Comparison of ENCODE assay signal across 27 cellular contexts in the genomic region with DNA sequence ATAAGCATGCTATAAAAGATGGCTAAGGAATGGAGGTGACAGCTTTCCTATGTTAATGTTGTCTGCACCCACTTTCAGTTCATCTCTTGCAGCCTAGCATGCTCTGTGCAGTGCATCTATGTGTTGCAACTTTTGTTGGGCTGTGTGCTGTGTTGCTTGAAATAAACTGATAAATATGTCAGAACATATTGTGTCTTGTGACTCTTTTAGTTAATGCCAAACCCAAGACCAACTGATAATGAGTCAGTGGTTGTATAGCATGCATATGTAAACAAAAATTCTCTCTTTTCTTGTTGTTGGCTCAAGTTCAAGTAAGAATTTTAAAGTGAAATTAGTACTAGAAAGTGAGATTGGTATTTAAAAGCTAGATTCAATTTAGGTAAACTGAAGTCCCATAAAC. TPM values are rescaled to one million over a fixed set of nuclear protein-coding genes. Genes with fewer than 3 reads are reported as not detected.
"Had no signal": no experiment of that assay in that cellular context is flagged by ENCODE, and none has a peak within 500 bp of the region (broad histone marks: within the 10 kb centered on the region; RNA-seq: fewer than 3 reads in every experiment).

No MANE protein-coding gene starts in this region.

- ATAC-seq: left lobe of liver; naive thymus-derived CD4-positive, alpha-beta T cell; pancreas; right lobe of liver; stimulated activated naive B cell treated with anti-CD40 and anti-IgM and Interleukin-4, amounts not matched to agents 10 μg/mL and 1 μg/mL and 100 μg/mL, for 72 hours; upper lobe of right lung had no signal

- DNase-seq: dermis blood vessel endothelial cell; effector memory CD4-positive, alpha-beta T cell; erythroblast; esophagus squamous epithelium; kidney; mesendoderm; midbrain; naive thymus-derived CD4-positive, alpha-beta T cell; occipital lobe; pancreas; right lobe of liver; small intestine; stimulated activated CD4-positive, alpha-beta T cell treated with anti-CD3 and anti-CD28 coated beads, Interleukin-15, amount 100 ng/mL, for 24 hours; stimulated activated CD4-positive, alpha-beta T cell treated with anti-CD3 and anti-CD28 coated beads, Interleukin-2, amount 100 ng/mL, for 48 hours; stimulated activated naive B cell treated with anti-CD40 and anti-IgM and Interleukin-4, amounts not matched to agents 10 μg/mL and 1 μg/mL and 100 μg/mL, for 72 hours; transverse colon; upper lobe of right lung; uterus had no signal

- FAIRE-seq: endometrium, frontal cortex, kidney, pancreas, small intestine had no signal

- H3K4me1 ChIP-seq: esophagus squamous epithelium, pancreas, right lobe of liver, transverse colon, upper lobe of right lung, uterus had no signal

- H3K4me3 ChIP-seq: coronary artery, esophagus squamous epithelium, pancreas, right lobe of liver, thoracic aorta, transverse colon, upper lobe of right lung, uterus had no signal

- H3K36me3 ChIP-seq: esophagus squamous epithelium, pancreas, right lobe of liver, thoracic aorta, transverse colon, upper lobe of right lung, uterus had no signal

- H3K9me3 ChIP-seq: esophagus squamous epithelium, pancreas, right lobe of liver, thoracic aorta, transverse colon, upper lobe of right lung, uterus had no signal

- H3K27ac ChIP-seq: coronary artery, esophagus squamous epithelium, pancreas, right lobe of liver, thoracic aorta, transverse colon, upper lobe of right lung, uterus had no signal

- H3K27me3 ChIP-seq: esophagus squamous epithelium, right lobe of liver, transverse colon, upper lobe of right lung, uterus had no signal

RNA-seq across cellular contexts. Expression of gene SCN10A, which starts 37.0 kb away (rescaled TPM):
- total RNA-seq: chondrocyte; dermis blood vessel endothelial cell; esophagus squamous epithelium; frontal cortex; kidney; left lobe of liver; lower leg skin; lung microvascular endothelial cell; mucosa of gallbladder; naive thymus-derived CD4-positive, alpha-beta T cell; occipital lobe; pancreas; right lobe of liver; thoracic aorta; transverse colon; upper lobe of right lung; uterus had no signal
- polyA plus RNA-seq: naive thymus-derived CD4-positive, alpha-beta T cell; pancreas; small intestine had no signal
